ENCODE assay signal across 1 cellular context in genomic region chr2:59395119-59395518, GRCh38.
TF ChIP-seq lines count a peak whose summit lies in the region.

No MANE protein-coding gene starts in this region.

TF ChIP-seq in H1, 55 proteins besides CTCF, POLR2A, EP300 and RAD21:
- no peak for TF ChIP-seq RNF2 (IDR thresholded peaks at IDR 0.05; ENCODE audit: borderline replicate concordance, low read depth, low read length, missing control alignments, poor library complexity, severe bottlenecking)
- no peak for TF ChIP-seq RBBP5 (IDR thresholded peaks at IDR 0.05; ENCODE audit: borderline replicate concordance, low read depth, low read length)
